In genomic region chr2:2613279-2614199, GRCh38 we compare ENCODE assay signal across 1 cellular context.
A peak's percentile ranks its signal among the peaks of the same experiment; 100 is the strongest.
TF ChIP-seq lines count a peak whose summit lies in the region.

No MANE protein-coding gene starts in this region.

TF ChIP-seq in HepG2, 621 proteins besides CTCF, POLR2A, EP300 and RAD21 (continued from another document and continues in another):
- TF ChIP-seq DZIP1 (CRISPR knock-in tag; IDR thresholded peaks at IDR 0.05) = no peak
- no peak for TF ChIP-seq SOX6 (IDR thresholded peaks at IDR 0.05)
- TF ChIP-seq SOX6 (CRISPR knock-in tag; IDR thresholded peaks at IDR 0.05) = 0 out of 2 replicates have a peak, but pooled peaks have one; percentile 24
- peak; percentile 60; the same call in 1 of the 2 replicates for TF ChIP-seq SPEN (CRISPR knock-in tag; IDR thresholded peaks at IDR 0.05; ENCODE audit: low read depth)
- peak; percentile 56; the same call in 1 of the 2 replicates for TF ChIP-seq NR2C2 (CRISPR knock-in tag; IDR thresholded peaks at IDR 0.05; ENCODE audit: borderline replicate concordance)
- 0 out of 3 replicates have a peak, but pooled peaks have one; percentile 14 for TF ChIP-seq MXI1 (IDR thresholded peaks at IDR 0.05; ENCODE audit: borderline replicate concordance, low read depth, low read length)
- TF ChIP-seq PHF8 (CRISPR knock-in tag; IDR thresholded peaks at IDR 0.05) = 0 out of 2 replicates have a peak, but pooled peaks have one; percentile 30
- TF ChIP-seq ZNF136 (CRISPR knock-in tag; IDR thresholded peaks at IDR 0.05; ENCODE audit: low read depth) = no peak
- TF ChIP-seq U2AF1 (optimal IDR thresholded peaks at IDR 0.05; ENCODE audit: low read depth, low read length) = peak; percentile 29
- peak; percentile 32; the same call in 1 of the 2 replicates for TF ChIP-seq MLX (CRISPR knock-in tag; IDR thresholded peaks at IDR 0.05)
- no peak for TF ChIP-seq CAMTA2 (CRISPR knock-in tag; IDR thresholded peaks at IDR 0.05; ENCODE audit: borderline replicate concordance)
- TF ChIP-seq ZNF280D (CRISPR knock-in tag; IDR thresholded peaks at IDR 0.05) = peak; percentile 74; the same call in 1 of the 2 replicates
- TF ChIP-seq CENPT (CRISPR knock-in tag; IDR thresholded peaks at IDR 0.05; ENCODE audit: low read depth) = no peak
- no peak for TF ChIP-seq PAX8 (CRISPR knock-in tag; IDR thresholded peaks at IDR 0.05; ENCODE audit: borderline replicate concordance)
- no peak for TF ChIP-seq ZNF782 (CRISPR knock-in tag; IDR thresholded peaks at IDR 0.05; ENCODE audit: borderline replicate concordance)
- TF ChIP-seq MEIS2 (CRISPR knock-in tag; IDR thresholded peaks at IDR 0.05) = peak; percentile 29; the same call in 1 of the 2 replicates
- TF ChIP-seq HNF1A (IDR thresholded peaks at IDR 0.05; ENCODE audit: low read depth) = no peak
- no peak for TF ChIP-seq HNF1A (CRISPR knock-in tag; IDR thresholded peaks at IDR 0.05; ENCODE audit: borderline replicate concordance)
- TF ChIP-seq ZNF205 (CRISPR knock-in tag; IDR thresholded peaks at IDR 0.05) = no peak
- no peak for TF ChIP-seq CENPX (CRISPR knock-in tag; IDR thresholded peaks at IDR 0.05)
- TF ChIP-seq MTERF4 (CRISPR knock-in tag; IDR thresholded peaks at IDR 0.05) = 0 out of 2 replicates have a peak, but pooled peaks have one; percentile 59
- TF ChIP-seq ZNF224 (CRISPR knock-in tag; IDR thresholded peaks at IDR 0.05) = no peak
- no peak for TF ChIP-seq NFIB (CRISPR knock-in tag; IDR thresholded peaks at IDR 0.05; ENCODE audit: borderline replicate concordance)
- no peak for TF ChIP-seq ZBTB44 (CRISPR knock-in tag; IDR thresholded peaks at IDR 0.05)
- peak; percentile 85; the same call in 1 of the 2 replicates for TF ChIP-seq IRF2 (CRISPR knock-in tag; IDR thresholded peaks at IDR 0.05)
- no peak for TF ChIP-seq TEAD2 (CRISPR knock-in tag; IDR thresholded peaks at IDR 0.05)
- TF ChIP-seq ESRRA (CRISPR knock-in tag; IDR thresholded peaks at IDR 0.05; ENCODE audit: low read depth) = 0 out of 2 replicates have a peak, but pooled peaks have one; percentile 45
- TF ChIP-seq ZNF234 (CRISPR knock-in tag; conservative IDR thresholded peaks at IDR 0.05) = no peak
- peak; percentile 34; the same call in 1 of the 2 replicates for TF ChIP-seq ARID4A (CRISPR knock-in tag; IDR thresholded peaks at IDR 0.05; ENCODE audit: borderline replicate concordance)
- no peak for TF ChIP-seq NRL (CRISPR knock-in tag; IDR thresholded peaks at IDR 0.05; ENCODE audit: borderline replicate concordance)
- TF ChIP-seq ZBTB39 (CRISPR knock-in tag; IDR thresholded peaks at IDR 0.05) = no peak
- TF ChIP-seq ZBTB4 (CRISPR knock-in tag; IDR thresholded peaks at IDR 0.05; ENCODE audit: borderline replicate concordance) = no peak
